Comparison of ENCODE assay signal across 2 cellular contexts in the genomic region with DNA sequence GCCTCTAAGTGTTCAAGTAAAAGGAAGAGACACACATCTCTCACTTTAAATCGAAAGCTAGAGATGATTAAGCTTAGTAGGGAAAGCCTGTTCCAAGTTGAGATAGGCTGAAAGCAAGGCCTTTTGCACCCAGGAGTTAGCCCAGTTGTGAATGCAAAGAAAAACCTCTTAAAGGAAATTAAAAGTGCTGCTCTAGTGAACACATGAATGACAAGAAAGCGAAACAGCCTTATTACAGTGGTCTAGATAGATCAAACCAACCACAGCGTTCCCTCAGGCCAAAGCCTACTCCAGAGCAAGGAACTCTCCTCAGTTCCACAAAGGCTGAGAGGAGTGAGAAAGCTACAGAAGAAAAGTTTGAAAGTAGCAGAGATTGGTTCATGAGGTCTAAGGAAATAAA.
TF ChIP-seq lines count a peak whose summit lies in the region.

No MANE protein-coding gene starts in this region.

TF ChIP-seq in SK-N-SH, 30 proteins besides CTCF, POLR2A, EP300 and RAD21 (continued from another document):
- no peak for TF ChIP-seq EZH2phosphoT487 (IDR thresholded peaks at IDR 0.05; ENCODE audit: borderline replicate concordance, low read depth)
- no peak for TF ChIP-seq NRF1 (IDR thresholded peaks at IDR 0.05; ENCODE audit: low read depth, low read length)
- no peak for TF ChIP-seq FOXM1 (IDR thresholded peaks at IDR 0.05; ENCODE audit: low read depth)
- TF ChIP-seq, protein P1, sequence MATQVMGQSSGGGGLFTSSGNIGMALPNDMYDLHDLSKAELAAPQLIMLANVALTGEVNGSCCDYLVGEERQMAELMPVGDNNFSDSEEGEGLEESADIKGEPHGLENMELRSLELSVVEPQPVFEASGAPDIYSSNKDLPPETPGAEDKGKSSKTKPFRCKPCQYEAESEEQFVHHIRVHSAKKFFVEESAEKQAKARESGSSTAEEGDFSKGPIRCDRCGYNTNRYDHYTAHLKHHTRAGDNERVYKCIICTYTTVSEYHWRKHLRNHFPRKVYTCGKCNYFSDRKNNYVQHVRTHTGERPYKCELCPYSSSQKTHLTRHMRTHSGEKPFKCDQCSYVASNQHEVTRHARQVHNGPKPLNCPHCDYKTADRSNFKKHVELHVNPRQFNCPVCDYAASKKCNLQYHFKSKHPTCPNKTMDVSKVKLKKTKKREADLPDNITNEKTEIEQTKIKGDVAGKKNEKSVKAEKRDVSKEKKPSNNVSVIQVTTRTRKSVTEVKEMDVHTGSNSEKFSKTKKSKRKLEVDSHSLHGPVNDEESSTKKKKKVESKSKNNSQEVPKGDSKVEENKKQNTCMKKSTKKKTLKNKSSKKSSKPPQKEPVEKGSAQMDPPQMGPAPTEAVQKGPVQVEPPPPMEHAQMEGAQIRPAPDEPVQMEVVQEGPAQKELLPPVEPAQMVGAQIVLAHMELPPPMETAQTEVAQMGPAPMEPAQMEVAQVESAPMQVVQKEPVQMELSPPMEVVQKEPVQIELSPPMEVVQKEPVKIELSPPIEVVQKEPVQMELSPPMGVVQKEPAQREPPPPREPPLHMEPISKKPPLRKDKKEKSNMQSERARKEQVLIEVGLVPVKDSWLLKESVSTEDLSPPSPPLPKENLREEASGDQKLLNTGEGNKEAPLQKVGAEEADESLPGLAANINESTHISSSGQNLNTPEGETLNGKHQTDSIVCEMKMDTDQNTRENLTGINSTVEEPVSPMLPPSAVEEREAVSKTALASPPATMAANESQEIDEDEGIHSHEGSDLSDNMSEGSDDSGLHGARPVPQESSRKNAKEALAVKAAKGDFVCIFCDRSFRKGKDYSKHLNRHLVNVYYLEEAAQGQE (IDR thresholded peaks at IDR 0.05; ENCODE audit: low read depth, low read length), result no peak

TF ChIP-seq in SK-N-SH treated with all-trans-retinoic acid at 6 μM for 48 hours, 23 proteins besides CTCF, POLR2A, EP300 and RAD21 (continued from another document):
- TF ChIP-seq, protein P2, sequence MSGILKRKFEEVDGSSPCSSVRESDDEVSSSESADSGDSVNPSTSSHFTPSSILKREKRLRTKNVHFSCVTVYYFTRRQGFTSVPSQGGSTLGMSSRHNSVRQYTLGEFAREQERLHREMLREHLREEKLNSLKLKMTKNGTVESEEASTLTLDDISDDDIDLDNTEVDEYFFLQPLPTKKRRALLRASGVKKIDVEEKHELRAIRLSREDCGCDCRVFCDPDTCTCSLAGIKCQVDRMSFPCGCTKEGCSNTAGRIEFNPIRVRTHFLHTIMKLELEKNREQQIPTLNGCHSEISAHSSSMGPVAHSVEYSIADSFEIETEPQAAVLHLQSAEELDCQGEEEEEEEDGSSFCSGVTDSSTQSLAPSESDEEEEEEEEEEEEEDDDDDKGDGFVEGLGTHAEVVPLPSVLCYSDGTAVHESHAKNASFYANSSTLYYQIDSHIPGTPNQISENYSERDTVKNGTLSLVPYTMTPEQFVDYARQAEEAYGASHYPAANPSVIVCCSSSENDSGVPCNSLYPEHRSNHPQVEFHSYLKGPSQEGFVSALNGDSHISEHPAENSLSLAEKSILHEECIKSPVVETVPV (CRISPR knock-in tag; IDR thresholded peaks at IDR 0.05), result no peak
- TF ChIP-seq, protein P3, sequence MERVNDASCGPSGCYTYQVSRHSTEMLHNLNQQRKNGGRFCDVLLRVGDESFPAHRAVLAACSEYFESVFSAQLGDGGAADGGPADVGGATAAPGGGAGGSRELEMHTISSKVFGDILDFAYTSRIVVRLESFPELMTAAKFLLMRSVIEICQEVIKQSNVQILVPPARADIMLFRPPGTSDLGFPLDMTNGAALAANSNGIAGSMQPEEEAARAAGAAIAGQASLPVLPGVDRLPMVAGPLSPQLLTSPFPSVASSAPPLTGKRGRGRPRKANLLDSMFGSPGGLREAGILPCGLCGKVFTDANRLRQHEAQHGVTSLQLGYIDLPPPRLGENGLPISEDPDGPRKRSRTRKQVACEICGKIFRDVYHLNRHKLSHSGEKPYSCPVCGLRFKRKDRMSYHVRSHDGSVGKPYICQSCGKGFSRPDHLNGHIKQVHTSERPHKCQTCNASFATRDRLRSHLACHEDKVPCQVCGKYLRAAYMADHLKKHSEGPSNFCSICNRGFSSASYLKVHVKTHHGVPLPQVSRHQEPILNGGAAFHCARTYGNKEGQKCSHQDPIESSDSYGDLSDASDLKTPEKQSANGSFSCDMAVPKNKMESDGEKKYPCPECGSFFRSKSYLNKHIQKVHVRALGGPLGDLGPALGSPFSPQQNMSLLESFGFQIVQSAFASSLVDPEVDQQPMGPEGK (CRISPR knock-in tag; IDR thresholded peaks at IDR 0.05; ENCODE audit: borderline replicate concordance), result no peak
- no peak for TF ChIP-seq ESRRG (CRISPR knock-in tag; IDR thresholded peaks at IDR 0.05)
- TF ChIP-seq TCF4 (CRISPR knock-in tag; IDR thresholded peaks at IDR 0.05; ENCODE audit: borderline replicate concordance), result no peak
- TF ChIP-seq ZNF8 (CRISPR knock-in tag; IDR thresholded peaks at IDR 0.05), result no peak
- no peak for TF ChIP-seq ARNTL (CRISPR knock-in tag; IDR thresholded peaks at IDR 0.05; ENCODE audit: borderline replicate concordance, low read depth)
- TF ChIP-seq PPARA (CRISPR knock-in tag; IDR thresholded peaks at IDR 0.05; ENCODE audit: borderline replicate concordance), result no peak
- TF ChIP-seq CSDC2 (CRISPR knock-in tag; IDR thresholded peaks at IDR 0.05), result no peak
- TF ChIP-seq ZNF70 (CRISPR knock-in tag; IDR thresholded peaks at IDR 0.05), result no peak
- TF ChIP-seq ZC3H10 (CRISPR knock-in tag; IDR thresholded peaks at IDR 0.05), result no peak
- TF ChIP-seq OSR1 (CRISPR knock-in tag; IDR thresholded peaks at IDR 0.05), result no peak
- TF ChIP-seq RARB (CRISPR knock-in tag; IDR thresholded peaks at IDR 0.05), result no peak
- no peak for TF ChIP-seq ZFP3 (CRISPR knock-in tag; IDR thresholded peaks at IDR 0.05)
- TF ChIP-seq, protein P4, sequence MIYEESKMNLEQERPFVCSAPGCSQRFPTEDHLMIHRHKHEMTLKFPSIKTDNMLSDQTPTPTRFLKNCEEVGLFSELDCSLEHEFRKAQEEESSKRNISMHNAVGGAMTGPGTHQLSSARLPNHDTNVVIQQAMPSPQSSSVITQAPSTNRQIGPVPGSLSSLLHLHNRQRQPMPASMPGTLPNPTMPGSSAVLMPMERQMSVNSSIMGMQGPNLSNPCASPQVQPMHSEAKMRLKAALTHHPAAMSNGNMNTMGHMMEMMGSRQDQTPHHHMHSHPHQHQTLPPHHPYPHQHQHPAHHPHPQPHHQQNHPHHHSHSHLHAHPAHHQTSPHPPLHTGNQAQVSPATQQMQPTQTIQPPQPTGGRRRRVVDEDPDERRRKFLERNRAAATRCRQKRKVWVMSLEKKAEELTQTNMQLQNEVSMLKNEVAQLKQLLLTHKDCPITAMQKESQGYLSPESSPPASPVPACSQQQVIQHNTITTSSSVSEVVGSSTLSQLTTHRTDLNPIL (CRISPR knock-in tag; IDR thresholded peaks at IDR 0.05; ENCODE audit: low read depth), result no peak
- no peak for TF ChIP-seq ZFP30 (CRISPR knock-in tag; IDR thresholded peaks at IDR 0.05)
- TF ChIP-seq BACH2 (CRISPR knock-in tag; IDR thresholded peaks at IDR 0.05; ENCODE audit: borderline replicate concordance), result no peak
- TF ChIP-seq, protein P5, sequence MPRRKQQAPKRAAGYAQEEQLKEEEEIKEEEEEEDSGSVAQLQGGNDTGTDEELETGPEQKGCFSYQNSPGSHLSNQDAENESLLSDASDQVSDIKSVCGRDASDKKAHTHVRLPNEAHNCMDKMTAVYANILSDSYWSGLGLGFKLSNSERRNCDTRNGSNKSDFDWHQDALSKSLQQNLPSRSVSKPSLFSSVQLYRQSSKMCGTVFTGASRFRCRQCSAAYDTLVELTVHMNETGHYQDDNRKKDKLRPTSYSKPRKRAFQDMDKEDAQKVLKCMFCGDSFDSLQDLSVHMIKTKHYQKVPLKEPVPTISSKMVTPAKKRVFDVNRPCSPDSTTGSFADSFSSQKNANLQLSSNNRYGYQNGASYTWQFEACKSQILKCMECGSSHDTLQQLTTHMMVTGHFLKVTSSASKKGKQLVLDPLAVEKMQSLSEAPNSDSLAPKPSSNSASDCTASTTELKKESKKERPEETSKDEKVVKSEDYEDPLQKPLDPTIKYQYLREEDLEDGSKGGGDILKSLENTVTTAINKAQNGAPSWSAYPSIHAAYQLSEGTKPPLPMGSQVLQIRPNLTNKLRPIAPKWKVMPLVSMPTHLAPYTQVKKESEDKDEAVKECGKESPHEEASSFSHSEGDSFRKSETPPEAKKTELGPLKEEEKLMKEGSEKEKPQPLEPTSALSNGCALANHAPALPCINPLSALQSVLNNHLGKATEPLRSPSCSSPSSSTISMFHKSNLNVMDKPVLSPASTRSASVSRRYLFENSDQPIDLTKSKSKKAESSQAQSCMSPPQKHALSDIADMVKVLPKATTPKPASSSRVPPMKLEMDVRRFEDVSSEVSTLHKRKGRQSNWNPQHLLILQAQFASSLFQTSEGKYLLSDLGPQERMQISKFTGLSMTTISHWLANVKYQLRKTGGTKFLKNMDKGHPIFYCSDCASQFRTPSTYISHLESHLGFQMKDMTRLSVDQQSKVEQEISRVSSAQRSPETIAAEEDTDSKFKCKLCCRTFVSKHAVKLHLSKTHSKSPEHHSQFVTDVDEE (CRISPR knock-in tag; IDR thresholded peaks at IDR 0.05), result no peak
TF ChIP-seq in SK-N-SH treated with all-trans-retinoic acid at 6 μM for 48 hours: peak in this region for 0.
